Comparison of ENCODE assay signal across 27 cellular contexts in genomic region chr17:31286587-31286986, GRCh38. TPM values are rescaled to one million over a fixed set of nuclear protein-coding genes. Genes with fewer than 3 reads are reported as not detected.
"Had no signal": no experiment of that assay in that cellular context is flagged by ENCODE, and none has a peak within 500 bp of the region (broad histone marks: within the 10 kb centered on the region; RNA-seq: fewer than 3 reads in every experiment).

No MANE protein-coding gene starts in this region.

- H3K4me3 ChIP-seq: esophagus squamous epithelium, hepatocyte, ovary, psoas muscle, sigmoid colon, smooth muscle cell, suprapubic skin, tibial artery had no signal

- H3K27ac ChIP-seq: epithelial cell of prostate, esophagus squamous epithelium, hepatocyte, neutrophil, ovary, psoas muscle, sigmoid colon, suprapubic skin, tibial artery had no signal

- H3K79me2 ChIP-seq: hepatocyte had no signal

- H3K36me3 ChIP-seq: neutrophil, ovary had no signal

- H2AFZ ChIP-seq: hepatocyte had no signal

- ATAC-seq: activated naive CD4-positive, alpha-beta T cell treated with anti-CD3 and anti-CD28 coated beads, Interleukin-2, amount 50 U/mL, for 72 hours; activated T-cell treated with anti-CD3 and anti-CD28 coated beads, Interleukin-2, amount 50 U/mL, for 72 hours; psoas muscle had no signal

- DNase-seq: activated CD4-positive, alpha-beta T cell treated with anti-CD3 and anti-CD28 coated beads for 4 hours; activated CD4-positive, alpha-beta T cell treated with anti-CD3 and anti-CD28 coated beads, Interleukin-2, amount 50 U/mL, for 4 hours; activated naive CD4-positive, alpha-beta T cell; activated T-cell treated with anti-CD3 and anti-CD28 coated beads for 4 hours; activated T-cell treated with anti-CD3 and anti-CD28 coated beads, Interleukin-2, amount 50 U/mL, for 72 hours; dermis blood vessel endothelial cell; effector CD4-positive, alpha-beta T cell; esophagus squamous epithelium; kidney; naive B cell; nephron progenitor cell; ovary; psoas muscle; sigmoid colon; tibial artery had no signal

- H3K27me3 Mint-ChIP-seq: central memory CD8-positive, alpha-beta T cell; naive B cell had no signal

- H3K4me3 Mint-ChIP-seq: activated T-cell treated with anti-CD3 and anti-CD28 coated beads, Interleukin-2, amount 50 U/mL, for 72 hours; central memory CD8-positive, alpha-beta T cell; mesothelial cell of epicardium; naive B cell; nephron progenitor cell had no signal

- H3K27ac Mint-ChIP-seq: activated naive CD4-positive, alpha-beta T cell treated with anti-CD3 and anti-CD28 coated beads, Interleukin-2, amount 50 U/mL, for 72 hours; mesothelial cell of epicardium; naive B cell; nephron progenitor cell had no signal

- H3K9me3 ChIP-seq: esophagus squamous epithelium, neutrophil, ovary, psoas muscle, sigmoid colon, suprapubic skin, tibial artery had no signal

- H3K27me3 ChIP-seq: esophagus squamous epithelium, hepatocyte, neutrophil, ovary, sigmoid colon, suprapubic skin, tibial artery had no signal

- H3K4me1 ChIP-seq: esophagus squamous epithelium, psoas muscle, sigmoid colon, suprapubic skin, tibial artery had no signal

- H3K4me2 ChIP-seq: hepatocyte, smooth muscle cell had no signal

- H3K9me3 Mint-ChIP-seq: activated T-cell treated with anti-CD3 and anti-CD28 coated beads, Interleukin-2, amount 50 U/mL, for 72 hours; central memory CD8-positive, alpha-beta T cell had no signal

RNA-seq across cellular contexts. Expression of gene OMG, which starts 10.5 kb away (rescaled TPM):
- total RNA-seq: bronchial epithelial cell, hepatocyte, kidney, lower leg skin, mesothelial cell of epicardium, psoas muscle, smooth muscle cell, suprapubic skin, ureter had no signal

RNA-seq across cellular contexts. Expression of gene EVI2B, which starts 27.3 kb away (rescaled TPM):
- total RNA-seq: bronchial epithelial cell, frontal cortex, hepatocyte, mesothelial cell of epicardium, smooth muscle cell had no signal
- polyA plus RNA-seq: hepatocyte, smooth muscle cell had no signal

RNA-seq across cellular contexts. Expression of gene EVI2A, which starts 34.8 kb away (rescaled TPM):
- total RNA-seq: bronchial epithelial cell, dermis blood vessel endothelial cell, mesothelial cell of epicardium, smooth muscle cell had no signal
